ENCODE assay signal across 10 cellular contexts in the genomic region with DNA sequence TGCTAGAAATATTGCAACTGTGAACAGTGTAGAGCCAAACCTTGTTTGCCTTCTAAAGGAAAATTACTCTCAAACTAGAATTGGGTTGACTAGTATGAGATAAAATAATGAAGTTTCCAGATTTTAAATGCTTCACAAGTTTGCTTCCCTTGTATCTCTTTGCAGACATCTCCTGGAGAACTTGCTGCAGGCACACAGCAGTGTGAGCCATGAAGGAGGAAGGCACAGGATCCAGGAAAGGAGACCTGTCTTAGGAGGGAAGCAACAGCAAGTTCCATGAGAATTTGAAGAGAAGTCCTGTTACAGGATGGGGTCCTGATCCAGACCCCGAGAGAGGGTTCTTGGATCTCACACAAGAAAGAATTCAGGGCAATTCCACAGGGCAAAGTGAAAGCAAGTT.
"Had no signal": no experiment of that assay in that cellular context is flagged by ENCODE, and none has a peak within 500 bp of the region (broad histone marks: within the 10 kb centered on the region; RNA-seq: fewer than 3 reads in every experiment).

No MANE protein-coding gene starts in this region.

- FAIRE-seq: H1, H54 had no signal

- ATAC-seq: HCT116 had no signal

- H3K4me3 ChIP-seq: GM23248, HAP-1 had no signal

- H3K9ac ChIP-seq: GM23248 had no signal

- H3K27ac Mint-ChIP-seq: H9, HFFc6 had no signal

- H3K9me3 ChIP-seq: HAP-1 had no signal

- H3K4me1 ChIP-seq: HAP-1 had no signal

- H3K27ac ChIP-seq: GM23248 had no signal

- DNase-seq: GM23248, GOT3, H7, H9, HCEC 1CT, HFFc6 had no signal

- H3K4me3 Mint-ChIP-seq: H9, HFFc6 had no signal

- H3K9me3 Mint-ChIP-seq: HFFc6 had no signal

- H2AFZ ChIP-seq: GM23248 had no signal

- H3K36me3 ChIP-seq: HAP-1 had no signal
